1 cellular context compared by ENCODE assay signal in genomic region chr17:29148790-29149430, GRCh38.
TF ChIP-seq lines count a peak whose summit lies in the region.

No MANE protein-coding gene starts in this region.

TF ChIP-seq in HepG2, 621 proteins besides CTCF, POLR2A, EP300 and RAD21 (continued from another document and continues in another):
- TF ChIP-seq SAFB2 (CRISPR knock-in tag; IDR thresholded peaks at IDR 0.05; ENCODE audit: borderline replicate concordance, low read depth), result no peak; the same call in 1 of the 2 replicates
- TF ChIP-seq ATF5 (CRISPR knock-in tag; IDR thresholded peaks at IDR 0.05; ENCODE audit: low read depth), result no peak
- TF ChIP-seq TCF12 (IDR thresholded peaks at IDR 0.05), result no peak
- TF ChIP-seq TCF12 (CRISPR knock-in tag; IDR thresholded peaks at IDR 0.05), result no peak
- TF ChIP-seq ZNF350 (CRISPR knock-in tag; IDR thresholded peaks at IDR 0.05; ENCODE audit: borderline replicate concordance, low read depth), result peak; percentile 85
- TF ChIP-seq ZNF333 (CRISPR knock-in tag; IDR thresholded peaks at IDR 0.05; ENCODE audit: borderline replicate concordance), result no peak
- no peak for TF ChIP-seq FOXO4 (CRISPR knock-in tag; conservative IDR thresholded peaks at IDR 0.05)
- peak; percentile 29; the same call in 1 of the 2 replicates for TF ChIP-seq ZNF556 (CRISPR knock-in tag; IDR thresholded peaks at IDR 0.05; ENCODE audit: borderline replicate concordance)
- TF ChIP-seq POLR2AphosphoS5 (IDR thresholded peaks at IDR 0.05; ENCODE audit: low read depth, low read length), result no peak
- 0 out of 2 replicates have a peak, but pooled peaks have one; percentile 50 for TF ChIP-seq ATF2 (CRISPR knock-in tag; IDR thresholded peaks at IDR 0.05)
- no peak for TF ChIP-seq ZNF782 (CRISPR knock-in tag; IDR thresholded peaks at IDR 0.05; ENCODE audit: borderline replicate concordance)
- TF ChIP-seq AGO1 (IDR thresholded peaks at IDR 0.05; ENCODE audit: low read depth, low read length, poor library complexity, severe bottlenecking), result no peak
- no peak for TF ChIP-seq SP1 (IDR thresholded peaks at IDR 0.05)
- TF ChIP-seq SP1 (CRISPR knock-in tag; IDR thresholded peaks at IDR 0.05), result peak; percentile 84
- TF ChIP-seq ZSCAN12 (CRISPR knock-in tag; IDR thresholded peaks at IDR 0.05), result no peak
- TF ChIP-seq ZNF737 (CRISPR knock-in tag; IDR thresholded peaks at IDR 0.05; ENCODE audit: borderline replicate concordance), result no peak
- TF ChIP-seq ZNF121 (CRISPR knock-in tag; IDR thresholded peaks at IDR 0.05), result 0 out of 2 replicates have a peak, but pooled peaks have one; percentile 21
- TF ChIP-seq ZNF337 (CRISPR knock-in tag; IDR thresholded peaks at IDR 0.05; ENCODE audit: borderline replicate concordance, low read depth), result peak; percentile 87
- TF ChIP-seq HNRNPLL (IDR thresholded peaks at IDR 0.05; ENCODE audit: low read depth, low read length, poor library complexity, severe bottlenecking), result peak; percentile 47
- TF ChIP-seq MLXIP (CRISPR knock-in tag; IDR thresholded peaks at IDR 0.05; ENCODE audit: borderline replicate concordance), result no peak
- no peak for TF ChIP-seq HNRNPH1 (optimal IDR thresholded peaks at IDR 0.05; ENCODE audit: low read depth, low read length)
- TF ChIP-seq THAP9 (CRISPR knock-in tag; IDR thresholded peaks at IDR 0.05; ENCODE audit: borderline replicate concordance), result no peak
- no peak for TF ChIP-seq NR2F1 (CRISPR knock-in tag; IDR thresholded peaks at IDR 0.05)
- TF ChIP-seq KAT2B (IDR thresholded peaks at IDR 0.05; ENCODE audit: borderline replicate concordance, low read depth, low read length), result no peak
- TF ChIP-seq JUN (CRISPR knock-in tag; IDR thresholded peaks at IDR 0.05), result no peak
- no peak for TF ChIP-seq KAT7 (CRISPR knock-in tag; IDR thresholded peaks at IDR 0.05; ENCODE audit: borderline replicate concordance)
- no peak for TF ChIP-seq MLLT10 (CRISPR knock-in tag; IDR thresholded peaks at IDR 0.05)
- no peak for TF ChIP-seq ZNF790 (CRISPR knock-in tag; IDR thresholded peaks at IDR 0.05; ENCODE audit: borderline replicate concordance)
- TF ChIP-seq ZNF512B (CRISPR knock-in tag; IDR thresholded peaks at IDR 0.05; ENCODE audit: borderline replicate concordance), result no peak
- peak; percentile 28; the same call in 1 of the 2 replicates for TF ChIP-seq BHLHE40 (IDR thresholded peaks at IDR 0.05; ENCODE audit: low read length)
- 0 out of 2 replicates have a peak, but pooled peaks have one; percentile 31 for TF ChIP-seq TARDBP (CRISPR knock-in tag; IDR thresholded peaks at IDR 0.05)
- TF ChIP-seq ZNF33B (CRISPR knock-in tag; IDR thresholded peaks at IDR 0.05), result peak; percentile 50; the same call in 1 of the 2 replicates
- no peak for TF ChIP-seq CEBPB (IDR thresholded peaks at IDR 0.05; ENCODE audit: borderline replicate concordance, low read depth, low read length)
- TF ChIP-seq TFAP4 (IDR thresholded peaks at IDR 0.05; ENCODE audit: borderline replicate concordance, low read depth), result peak; percentile 46; the same call in 1 of the 2 replicates
- 0 out of 2 replicates have a peak, but pooled peaks have one; percentile 28 for TF ChIP-seq NFYB (CRISPR knock-in tag; IDR thresholded peaks at IDR 0.05)
- peak; percentile 74 for TF ChIP-seq HOXA5 (CRISPR knock-in tag; IDR thresholded peaks at IDR 0.05)
- no peak for TF ChIP-seq ZNF709 (CRISPR knock-in tag; IDR thresholded peaks at IDR 0.05)
- TF ChIP-seq HBP1 (CRISPR knock-in tag; IDR thresholded peaks at IDR 0.05; ENCODE audit: low read depth), result no peak
- no peak; the same call in 1 of the 2 replicates for TF ChIP-seq MTA1 (CRISPR knock-in tag; IDR thresholded peaks at IDR 0.05; ENCODE audit: borderline replicate concordance)
- no peak for TF ChIP-seq XBP1 (CRISPR knock-in tag; IDR thresholded peaks at IDR 0.05)
- no peak for TF ChIP-seq ARNT2 (CRISPR knock-in tag; IDR thresholded peaks at IDR 0.05; ENCODE audit: low read depth)
- TF ChIP-seq CCAR2 (optimal IDR thresholded peaks at IDR 0.05; ENCODE audit: low read depth, low read length), result no peak
- no peak for TF ChIP-seq ZBTB8A (CRISPR knock-in tag; IDR thresholded peaks at IDR 0.05; ENCODE audit: borderline replicate concordance, low read depth)
- TF ChIP-seq ZNF749 (CRISPR knock-in tag; IDR thresholded peaks at IDR 0.05; ENCODE audit: borderline replicate concordance), result 0 out of 2 replicates have a peak, but pooled peaks have one; percentile 20
- no peak for TF ChIP-seq ZNF296 (CRISPR knock-in tag; conservative IDR thresholded peaks at IDR 0.05)
- no peak for TF ChIP-seq SMARCC2 (IDR thresholded peaks at IDR 0.05)
- no peak for TF ChIP-seq ELF3 (CRISPR knock-in tag; IDR thresholded peaks at IDR 0.05)
- TF ChIP-seq PPARG (CRISPR knock-in tag; conservative IDR thresholded peaks at IDR 0.05), result 0 out of 2 replicates have a peak, but pooled peaks have one; percentile 15
- TF ChIP-seq SOX13 (IDR thresholded peaks at IDR 0.05), result no peak
- no peak; a peak in 1 of 4 replicates for TF ChIP-seq SOX13 (CRISPR knock-in tag; conservative IDR thresholded peaks at IDR 0.05 in 1 of 2, IDR thresholded peaks at IDR 0.05 in 1 of 2)
